Comparison of ENCODE assay signal across 17 cellular contexts in genomic region chr1:17878837-17879236, GRCh38.
DNase-seq lines count a peak whose midpoint lies in the region; ATAC-seq, FAIRE-seq and TF ChIP-seq lines count a peak whose summit lies in the region.
"Had no signal": no experiment of that assay in that cellular context is flagged by ENCODE, and none has a peak within 500 bp of the region (broad histone marks: within the 10 kb centered on the region; RNA-seq: fewer than 3 reads in every experiment).

No MANE protein-coding gene starts in this region.

- TF ChIP-seq CTCF in astrocyte (IDR thresholded peaks at IDR 0.05; ENCODE audit: insufficient read depth, low read depth, low read length) (no peak), vagina (IDR thresholded peaks at IDR 0.05) (no peak)

- intact Hi-C loops in vagina (cut with DNase I) = no loop called here

- no peaks in the 10 kb centered on the region for H3K27me3 ChIP-seq in ACC112 (ENCODE audit: insufficient read depth, low read length)
- H3K27me3 ChIP-seq in astrocyte (ENCODE audit: insufficient read depth, low read length) = no peaks in the 10 kb centered on the region
- no peaks in the 10 kb centered on the region for H3K27me3 ChIP-seq in vagina

- H3K4me2 ChIP-seq in astrocyte (ENCODE audit: low read length) = no peak overlapping the region
- H3K4me2 ChIP-seq: smooth muscle cell had no signal

- H3K79me2 ChIP-seq in ACC112 (ENCODE audit: control insufficient read depth, insufficient read depth, low read length, unreplicated experiment) (no peaks in the 10 kb centered on the region), astrocyte (ENCODE audit: insufficient read depth, low read length) (no peaks in the 10 kb centered on the region)

- H3K9me3 ChIP-seq in astrocyte (ENCODE audit: insufficient read depth, low read depth, low read length) (no peaks in the 10 kb centered on the region), vagina (no peaks in the 10 kb centered on the region)
- H3K9me3 ChIP-seq: lower lobe of right lung, SJCRH30, tibial artery had no signal

- H3K9me3 Mint-ChIP-seq in astrocyte (ENCODE audit: unreplicated experiment) = peaks cover 5% of the 10 kb centered on the region
- H3K9me3 Mint-ChIP-seq: activated naive CD4-positive, alpha-beta T cell treated with anti-CD3 and anti-CD28 coated beads, Interleukin-2, amount 50 U/mL, for 24 hours had no signal

- H3K4me3 ChIP-seq in ACC112 (ENCODE audit: low read depth, low read length) (no peak overlapping the region), astrocyte (ENCODE audit: insufficient read depth, low read depth, low read length) (no peak overlapping the region), vagina (no peak overlapping the region)
- H3K4me3 ChIP-seq: lower lobe of right lung, SJCRH30, smooth muscle cell, tibial artery had no signal

- H3K4me1 Mint-ChIP-seq in astrocyte (ENCODE audit: low read depth, unreplicated experiment) = peaks cover 21% of the 10 kb centered on the region
- H3K4me1 Mint-ChIP-seq: activated naive CD4-positive, alpha-beta T cell treated with anti-CD3 and anti-CD28 coated beads, Interleukin-2, amount 50 U/mL, for 24 hours had no signal

- H3K4me1 ChIP-seq in ACC112 (ENCODE audit: control insufficient read depth, insufficient read depth, low read length, unreplicated experiment) (peaks cover 45% of the 10 kb centered on the region), astrocyte (ENCODE audit: insufficient read depth, low read length) (peaks cover 29% of the 10 kb centered on the region), vagina (no peaks in the 10 kb centered on the region)
- H3K4me1 ChIP-seq: lower lobe of right lung, SJCRH30 had no signal

- no peak overlapping the region for H3K9ac ChIP-seq in astrocyte (ENCODE audit: low read length)

- H3K27ac Mint-ChIP-seq in astrocyte (ENCODE audit: unreplicated experiment) = no peak overlapping the region
- H3K27ac Mint-ChIP-seq: activated naive CD4-positive, alpha-beta T cell treated with anti-CD3 and anti-CD28 coated beads, Interleukin-2, amount 50 U/mL, for 24 hours had no signal

- peak; percentile 39 for FAIRE-seq in astrocyte (lab: Jason Lieb, UNC)

- H3K36me3 Mint-ChIP-seq in astrocyte (ENCODE audit: low read depth, unreplicated experiment) = peaks cover 1% of the 10 kb centered on the region
- H3K36me3 Mint-ChIP-seq: activated naive CD4-positive, alpha-beta T cell treated with anti-CD3 and anti-CD28 coated beads, Interleukin-2, amount 50 U/mL, for 24 hours had no signal

- peaks cover 23% of the 10 kb centered on the region for H3K27me3 Mint-ChIP-seq in astrocyte (ENCODE audit: low read depth, unreplicated experiment)
- H3K27me3 Mint-ChIP-seq: activated naive CD4-positive, alpha-beta T cell treated with anti-CD3 and anti-CD28 coated beads, Interleukin-2, amount 50 U/mL, for 24 hours had no signal

- H2AFZ ChIP-seq in ACC112 (ENCODE audit: low read length, unreplicated experiment) (peak overlapping the region; percentile 52), astrocyte (ENCODE audit: low read depth, low read length) (no peak overlapping the region)

- H3K36me3 ChIP-seq in ACC112 (ENCODE audit: insufficient read depth, low read length) (no peaks in the 10 kb centered on the region), astrocyte (ENCODE audit: insufficient read depth, low read length) (no peaks in the 10 kb centered on the region), vagina (no peaks in the 10 kb centered on the region)
- H3K36me3 ChIP-seq: lower lobe of right lung, SJCRH30, tibial artery had no signal

- no peak for ATAC-seq in GM19328 (IDR thresholded peaks at IDR 0.05; ENCODE audit: unreplicated experiment)
- ATAC-seq: lower lobe of right lung had no signal

- peak overlapping the region; percentile 5 for H3K27ac ChIP-seq in ACC112 (ENCODE audit: low read depth, low read length)
- peak overlapping the region; percentile 11 for H3K27ac ChIP-seq in astrocyte (ENCODE audit: low read depth, low read length)
- H3K27ac ChIP-seq in vagina = no peak overlapping the region
- H3K27ac ChIP-seq: lower lobe of right lung, SJCRH30, tibial artery, VCaP had no signal

- no peaks in the 10 kb centered on the region for H4K20me1 ChIP-seq in astrocyte (ENCODE audit: insufficient read depth, low read length)

- no peak for TF ChIP-seq POLR2A in vagina (IDR thresholded peaks at IDR 0.05)

- DNase-seq in HCEC 1CT (peak; percentile 83), astrocyte (ENCODE audit: low read depth) (peak; percentile 85), iris pigment epithelial cell (ENCODE audit: low read depth) (peak; percentile 62), NCI-H1436 treated with DMSO at 0.1 percent for 48 hours (lab: John Stamatoyannopoulos, UW) (no peak), vagina (ENCODE audit: extremely low spot score in 2 of 2) (no peak), NCI-H187 (lab: John Stamatoyannopoulos, UW) (no peak)
- DNase-seq: dermis blood vessel endothelial cell, lower lobe of right lung, NCI-H1694, NCI-H774, SJCRH30, tibial artery had no signal

- H3K4me3 Mint-ChIP-seq in astrocyte (ENCODE audit: unreplicated experiment) = no peak overlapping the region
- H3K4me3 Mint-ChIP-seq: activated naive CD4-positive, alpha-beta T cell treated with anti-CD3 and anti-CD28 coated beads, Interleukin-2, amount 50 U/mL, for 24 hours had no signal

Comparison
In these comparisons a context has a peak if more than half of its experiments do, and no peak if none do; other contexts are left out.
1. DNase-seq: peak in HCEC 1CT (single experiment), astrocyte (single experiment) and iris pigment epithelial cell (single experiment); none in NCI-H1436 treated with DMSO at 0.1 percent for 48 hours (single experiment), vagina (0 of 2) and NCI-H187 (0 of 2).